25 cellular contexts compared by ENCODE assay signal in genomic region chr14:78737606-78738005, GRCh38.
"Had no signal": no experiment of that assay in that cellular context is flagged by ENCODE, and none has a peak within 500 bp of the region (broad histone marks: within the 10 kb centered on the region; RNA-seq: fewer than 3 reads in every experiment).

No MANE protein-coding gene starts in this region.

- H3K4me3 ChIP-seq: lung, mucosa of descending colon, ovary, psoas muscle, sigmoid colon, stomach, thyroid gland, vagina had no signal

- H3K36me3 ChIP-seq: ovary, sigmoid colon, stomach, thyroid gland, vagina had no signal

- H3K27me3 ChIP-seq: ovary, sigmoid colon, stomach, thyroid gland, vagina had no signal

- H3K36me3 Mint-ChIP-seq: memory B cell; mesothelial cell of epicardium; naive thymus-derived CD4-positive, alpha-beta T cell; stimulated activated effector memory CD8-positive, alpha-beta T cell treated with anti-CD3 and anti-CD28 coated beads, Interleukin-12 subunit alpha, Interleukin-12 subunit beta, amount 100 ng/mL, for 72 hours had no signal

- H3K27me3 Mint-ChIP-seq: effector memory CD8-positive, alpha-beta T cell; memory B cell had no signal

- H3K27ac ChIP-seq: ovary, psoas muscle, sigmoid colon, stomach, thyroid gland, vagina had no signal

- H3K9me3 Mint-ChIP-seq: effector memory CD8-positive, alpha-beta T cell; memory B cell; mesothelial cell of epicardium; nephron progenitor cell had no signal

- ATAC-seq: effector memory CD8-positive, alpha-beta T cell; left lobe of liver; mucosa of descending colon; naive thymus-derived CD4-positive, alpha-beta T cell; psoas muscle; right cardiac atrium; stimulated activated effector memory CD8-positive, alpha-beta T cell treated with anti-CD3 and anti-CD28 coated beads, Interleukin-12 subunit alpha, Interleukin-12 subunit beta, amount 100 ng/mL, for 72 hours had no signal

- H3K27ac Mint-ChIP-seq: effector memory CD8-positive, alpha-beta T cell; memory B cell; mesothelial cell of epicardium; naive thymus-derived CD4-positive, alpha-beta T cell; nephron progenitor cell; stimulated activated effector memory CD8-positive, alpha-beta T cell treated with anti-CD3 and anti-CD28 coated beads, Interleukin-12 subunit alpha, Interleukin-12 subunit beta, amount 100 ng/mL, for 72 hours had no signal

- DNase-seq: cortex of kidney; effector memory CD8-positive, alpha-beta T cell; head of caudate nucleus; kidney; mucosa of descending colon; naive thymus-derived CD4-positive, alpha-beta T cell; nephron progenitor cell; occipital lobe; ovary; posterior cingulate gyrus; psoas muscle; right cardiac atrium; sigmoid colon; stimulated activated CD4-positive, alpha-beta T cell treated with anti-CD3 and anti-CD28 coated beads, Interleukin-2, amount 100 ng/mL, for 24 hours; stimulated activated CD4-positive, alpha-beta T cell treated with anti-CD3 and anti-CD28 coated beads, Interleukin-4, amount 100 ng/mL, for 24 hours; stimulated activated naive CD4-positive, alpha-beta T cell treated with Interleukin-2 at 50 U/mL for 16 hours; stomach; thyroid gland; trophoblast cell had no signal

- H3K4me1 ChIP-seq: psoas muscle, sigmoid colon, stomach, thyroid gland, vagina had no signal

- H3K4me3 Mint-ChIP-seq: effector memory CD8-positive, alpha-beta T cell; memory B cell; mesothelial cell of epicardium; naive thymus-derived CD4-positive, alpha-beta T cell; nephron progenitor cell; stimulated activated effector memory CD8-positive, alpha-beta T cell treated with anti-CD3 and anti-CD28 coated beads, Interleukin-12 subunit alpha, Interleukin-12 subunit beta, amount 100 ng/mL, for 72 hours had no signal

- H3K4me1 Mint-ChIP-seq: memory B cell; mesothelial cell of epicardium; naive thymus-derived CD4-positive, alpha-beta T cell; nephron progenitor cell; stimulated activated effector memory CD8-positive, alpha-beta T cell treated with anti-CD3 and anti-CD28 coated beads, Interleukin-12 subunit alpha, Interleukin-12 subunit beta, amount 100 ng/mL, for 72 hours had no signal

- H3K9me3 ChIP-seq: mucosa of descending colon, ovary, psoas muscle, sigmoid colon, stomach, thyroid gland, vagina had no signal
